Comparison of ENCODE assay signal across 12 cellular contexts in genomic region chr14:101723061-101723595, GRCh38. TPM values are rescaled to one million over a fixed set of nuclear protein-coding genes. Genes with fewer than 3 reads are reported as not detected.
DNase-seq lines count a peak whose midpoint lies in the region; ATAC-seq and TF ChIP-seq lines count a peak whose summit lies in the region.
"Had no signal": no experiment of that assay in that cellular context is flagged by ENCODE, and none has a peak within 500 bp of the region (broad histone marks: within the 10 kb centered on the region; RNA-seq: fewer than 3 reads in every experiment).

No MANE protein-coding gene starts in this region.

- H3K36me3 Mint-ChIP-seq in T-helper 1 cell treated with Interleukin-12 subunit alpha and Interleukin-12 subunit beta and Interleukin-4 antibody, amounts not matched to agents 30 μg/mL and 1 μg/mL, for 36 hours (ENCODE audit: low read depth) = no peaks in the 10 kb centered on the region
- peaks cover 17% of the 10 kb centered on the region for H3K36me3 Mint-ChIP-seq in central memory CD8-positive, alpha-beta T cell (ENCODE audit: insufficient read depth)
- no peaks in the 10 kb centered on the region for H3K36me3 Mint-ChIP-seq in neural progenitor cell

- H3F3A ChIP-seq in neural progenitor cell (ENCODE audit: low read depth) = peaks cover 15% of the 10 kb centered on the region

- H3K79me2 ChIP-seq in neural progenitor cell (ENCODE audit: low read depth) = no peaks in the 10 kb centered on the region

- H3K4me1 ChIP-seq in neutrophil (ENCODE audit: control insufficient read depth in 1 of 2, insufficient read depth in 1 of 2, low read depth in 1 of 2, low read length in 1 of 2) (peaks cover 49 to 51% of the 10 kb centered on the region in 2 experiments), neural progenitor cell (no peaks in the 10 kb centered on the region)
- H3K4me1 ChIP-seq: adrenal gland had no signal

- no peaks in the 10 kb centered on the region for H3K9me3 Mint-ChIP-seq in T-helper 1 cell treated with Interleukin-12 subunit alpha and Interleukin-12 subunit beta and Interleukin-4 antibody, amounts not matched to agents 30 μg/mL and 1 μg/mL, for 36 hours
- no peaks in the 10 kb centered on the region for H3K9me3 Mint-ChIP-seq in central memory CD8-positive, alpha-beta T cell
- H3K9me3 Mint-ChIP-seq in neural progenitor cell = peaks cover 4% of the 10 kb centered on the region

- H3K4me3 ChIP-seq in neutrophil (ENCODE audit: low read depth in 1 of 2, low read length in 1 of 2) = no peak overlapping the region
- no peak overlapping the region for H3K4me3 ChIP-seq in neural progenitor cell
- H3K4me3 ChIP-seq: adrenal gland, testis had no signal

- TF ChIP-seq CTCF in neutrophil (IDR thresholded peaks at IDR 0.05) (no peak), neural progenitor cell (IDR thresholded peaks at IDR 0.05) (no peak)

- H4K20me1 ChIP-seq in neural progenitor cell (ENCODE audit: low read depth) = no peaks in the 10 kb centered on the region

- no peak for DNase-seq in T-helper 1 cell
- DNase-seq in central memory CD8-positive, alpha-beta T cell (ENCODE audit: low spot score in 2 of 2) = peak in 1 of 2 donors; percentile 15
- DNase-seq in Kasumi-1 (lab: John Stamatoyannopoulos, UW) = no peak
- DNase-seq in neural progenitor cell (ENCODE audit: low spot score) = no peak
- DNase-seq in NCI-H187 (lab: John Stamatoyannopoulos, UW) = no peak
- DNase-seq: adrenal gland, cerebellar nuclear complex, mammary epithelial cell, testis had no signal

- peak overlapping the region; percentile 21 for H3K4me3 Mint-ChIP-seq in T-helper 1 cell treated with Interleukin-12 subunit alpha and Interleukin-12 subunit beta and Interleukin-4 antibody, amounts not matched to agents 30 μg/mL and 1 μg/mL, for 36 hours
- peak overlapping the region; percentile 71 for H3K4me3 Mint-ChIP-seq in central memory CD8-positive, alpha-beta T cell
- no peak overlapping the region for H3K4me3 Mint-ChIP-seq in neural progenitor cell

- no peaks in the 10 kb centered on the region for H3K9me3 ChIP-seq in KOPT-K1 (ENCODE audit: insufficient read depth, low read length, poor library complexity, severe bottlenecking)
- H3K9me3 ChIP-seq in neutrophil = no peaks in the 10 kb centered on the region
- H3K9me3 ChIP-seq in neural progenitor cell (ENCODE audit: low read depth) = no peaks in the 10 kb centered on the region
- H3K9me3 ChIP-seq: adrenal gland, testis had no signal

- no peak overlapping the region for H3K4me2 ChIP-seq in neural progenitor cell

- ATAC-seq in central memory CD8-positive, alpha-beta T cell (replicated peaks; ENCODE audit: extremely low read depth, poor library complexity, severe bottlenecking) = no peak

- H3K27me3 ChIP-seq in neutrophil = peaks cover 6% of the 10 kb centered on the region
- no peaks in the 10 kb centered on the region for H3K27me3 ChIP-seq in neural progenitor cell
- H3K27me3 ChIP-seq: adrenal gland, testis had no signal

- no peak overlapping the region for H2AFZ ChIP-seq in neural progenitor cell (replicated peaks)

- H3K4me1 Mint-ChIP-seq in T-helper 1 cell treated with Interleukin-12 subunit alpha and Interleukin-12 subunit beta and Interleukin-4 antibody, amounts not matched to agents 30 μg/mL and 1 μg/mL, for 36 hours (ENCODE audit: low read depth) = peaks cover 39% of the 10 kb centered on the region
- peaks cover 65% of the 10 kb centered on the region for H3K4me1 Mint-ChIP-seq in central memory CD8-positive, alpha-beta T cell
- H3K4me1 Mint-ChIP-seq in neural progenitor cell = peaks cover 9% of the 10 kb centered on the region

- no peak overlapping the region for H3K9ac ChIP-seq in neural progenitor cell

- peak overlapping the region; percentile 55 for H3K27ac Mint-ChIP-seq in T-helper 1 cell treated with Interleukin-12 subunit alpha and Interleukin-12 subunit beta and Interleukin-4 antibody, amounts not matched to agents 30 μg/mL and 1 μg/mL, for 36 hours
- H3K27ac Mint-ChIP-seq in central memory CD8-positive, alpha-beta T cell (ENCODE audit: low read depth) = peak overlapping the region; percentile 96
- H3K27ac Mint-ChIP-seq in neural progenitor cell = no peak overlapping the region

- H3K36me3 ChIP-seq in KOPT-K1 (ENCODE audit: insufficient read depth, low read length) = no peaks in the 10 kb centered on the region
- no peaks in the 10 kb centered on the region for H3K36me3 ChIP-seq in neutrophil
- no peaks in the 10 kb centered on the region for H3K36me3 ChIP-seq in neural progenitor cell
- H3K36me3 ChIP-seq: adrenal gland had no signal

- H3K27ac ChIP-seq in KOPT-K1 (ENCODE audit: low read depth, low read length, poor library complexity, severe bottlenecking) (peak overlapping the region; percentile 88), neutrophil (peak overlapping the region; percentile 25), neural progenitor cell (no peak overlapping the region)

- no peaks in the 10 kb centered on the region for H3K27me3 Mint-ChIP-seq in T-helper 1 cell treated with Interleukin-12 subunit alpha and Interleukin-12 subunit beta and Interleukin-4 antibody, amounts not matched to agents 30 μg/mL and 1 μg/mL, for 36 hours (ENCODE audit: low read depth)
- no peaks in the 10 kb centered on the region for H3K27me3 Mint-ChIP-seq in central memory CD8-positive, alpha-beta T cell
- H3K27me3 Mint-ChIP-seq in neural progenitor cell (ENCODE audit: insufficient read depth, low read depth) = peaks cover 4% of the 10 kb centered on the region

RNA-seq across cellular contexts. Expression of gene PPP2R5C, which starts 38.4 kb away (rescaled TPM):
- total RNA-seq in neural progenitor cell (ENCODE audit: low replicate concordance) = 113 and 183 TPM in 2 replicates
